8 cellular contexts compared by ENCODE assay signal in the genomic region with DNA sequence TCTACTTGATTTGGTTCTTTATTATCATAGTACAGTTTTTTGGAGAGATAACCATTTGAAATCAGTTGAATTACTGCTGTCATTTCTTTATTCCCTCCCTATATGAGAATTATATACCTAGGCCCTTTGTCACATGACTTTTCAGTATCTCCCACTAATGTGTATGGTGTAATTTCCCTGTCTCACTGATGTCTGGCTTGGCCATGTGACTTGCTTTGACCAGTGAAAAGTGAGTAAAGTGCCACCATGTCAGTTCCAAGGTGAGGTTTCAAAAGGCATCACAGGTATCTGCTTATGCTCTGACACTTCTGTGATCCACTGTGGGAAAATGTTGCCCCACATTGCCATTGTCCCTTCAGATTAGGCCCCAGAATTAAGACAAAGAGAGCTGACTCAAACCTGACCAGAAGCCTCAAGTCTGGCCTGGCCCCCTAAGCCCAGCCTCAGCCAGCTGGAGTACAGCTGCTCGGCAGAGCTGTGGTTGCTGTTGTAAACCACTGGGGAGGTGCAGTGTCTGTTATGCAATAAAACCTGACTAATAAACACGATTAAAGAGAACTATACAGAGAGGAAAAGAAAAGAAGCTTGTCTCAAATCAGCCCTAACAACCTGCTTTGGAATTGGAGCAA. TPM values are rescaled to one million over a fixed set of nuclear protein-coding genes. Genes with fewer than 3 reads are reported as not detected.
DNase-seq lines count a peak whose midpoint lies in the region; ATAC-seq and TF ChIP-seq lines count a peak whose summit lies in the region.

No MANE protein-coding gene starts in this region.

- ATAC-seq in GM19397 (IDR thresholded peaks at IDR 0.05; ENCODE audit: unreplicated experiment) (peak; percentile 79), HG03439 (IDR thresholded peaks at IDR 0.05; ENCODE audit: unreplicated experiment) (peak; percentile 55)

- DNase-seq in AG08396 (ENCODE audit: low spot score): peak; percentile 86
- DNase-seq in cardiac fibroblast (ENCODE audit: low read depth in 2 of 2): peak; percentile 87 to 95
- DNase-seq in renal cortical epithelial cell (ENCODE audit: low read depth): peak; percentile 84
- DNase-seq in DMS153 (lab: John Stamatoyannopoulos, UW): no peak
- no peak for DNase-seq in NCI-H187 (lab: John Stamatoyannopoulos, UW)
- no peak for DNase-seq in Caco-2

- no peaks in the 10 kb centered on the region for H3K27me3 ChIP-seq in Caco-2 (replicated peaks; ENCODE audit: control insufficient read depth, insufficient read depth, low read length)

- H3K4me1 Mint-ChIP-seq in Caco-2 (ENCODE audit: low read depth, unreplicated experiment): no peaks in the 10 kb centered on the region

- CTCF ChIA-PET in Caco-2 (lab: Charles Lee): no interaction called here

- no peaks in the 10 kb centered on the region for H3K27me3 Mint-ChIP-seq in Caco-2 (ENCODE audit: insufficient read depth, unreplicated experiment)

- H3K27ac Mint-ChIP-seq in Caco-2 (ENCODE audit: unreplicated experiment): no peak overlapping the region

- TF ChIP-seq CTCF in cardiac fibroblast (IDR thresholded peaks at IDR 0.05; ENCODE audit: low read depth, low read length): no peak
- no peak for TF ChIP-seq CTCF in Caco-2 (IDR thresholded peaks at IDR 0.05; ENCODE audit: insufficient read depth in 1 of 2, low read depth in 1 of 2, low read length in 1 of 2, severe bottlenecking in 1 of 2, unreplicated experiment in 1 of 2)

- no TSS peak for BruUV-seq in Caco-2 (replicated peaks; lab: Mats Ljungman, UMichigan)

- peaks cover 31% of the 10 kb centered on the region for H3K36me3 Mint-ChIP-seq in Caco-2 (ENCODE audit: insufficient read depth, unreplicated experiment)

- POLR2A ChIA-PET in Caco-2 (lab: Charles Lee): interaction anchor here (1.5 kb wide), 1 partner anchor 28 kb away, joined by 4 read pairs; a partner anchor contains a TSS

- H3K4me1 ChIP-seq in Caco-2: no peaks in the 10 kb centered on the region

- H3K4me3 ChIP-seq in cardiac fibroblast (replicated peaks in 1 of 2; ENCODE audit: low read depth in 2 of 2, low read length in 2 of 2) (no peak overlapping the region), Caco-2 (ENCODE audit: low read depth, low read length) (no peak overlapping the region)

- H3K4me3 Mint-ChIP-seq in Caco-2 (ENCODE audit: unreplicated experiment): no peak overlapping the region

- no peaks in the 10 kb centered on the region for H3K9me3 Mint-ChIP-seq in Caco-2 (ENCODE audit: unreplicated experiment)

- H3K36me3 ChIP-seq in Caco-2 (ENCODE audit: control insufficient read depth, insufficient read depth, low read length): no peaks in the 10 kb centered on the region

- H3K9me3 ChIP-seq in Caco-2: no peaks in the 10 kb centered on the region

- intact Hi-C loops in Caco-2 (cut with micrococcal nuclease; ENCODE audit: unreplicated experiment): no loop called here

RNA-seq across cellular contexts. Expression of a gene that starts 27.5 kb away (rescaled TPM):
- total RNA-seq in renal cortical epithelial cell (37.7 and 38.0 TPM in 2 replicates), Caco-2 (2022) (29.4 and 32.2 TPM in 2 replicates)

Comparison
In these comparisons a context has a peak if more than half of its experiments do, and no peak if none do; other contexts are left out.
1. DNase-seq: peak in AG08396 (single experiment), cardiac fibroblast (2 of 2) and renal cortical epithelial cell (single experiment); none in DMS153 (single experiment), NCI-H187 (0 of 2) and Caco-2 (0 of 2).